11 cellular contexts compared by ENCODE assay signal in genomic region chr7:154698726-154699291, GRCh38.
DNase-seq lines count a peak whose midpoint lies in the region; ATAC-seq and TF ChIP-seq lines count a peak whose summit lies in the region.
"Had no signal": no experiment of that assay in that cellular context is flagged by ENCODE, and none has a peak within 500 bp of the region (broad histone marks: within the 10 kb centered on the region; RNA-seq: fewer than 3 reads in every experiment).

No MANE protein-coding gene starts in this region.

- TF ChIP-seq POLR2A in sigmoid colon (IDR thresholded peaks at IDR 0.05), result no peak

- peak; percentile 61 for TF ChIP-seq CTCF in GM12864 (IDR thresholded peaks at IDR 0.05; ENCODE audit: low read depth, low read length, missing control alignments)
- peak in 2 of 3 experiments; percentile 18 to 29 for TF ChIP-seq CTCF in nephron (IDR thresholded peaks at IDR 0.05; ENCODE audit: unreplicated experiment in 3 of 3)
- TF ChIP-seq CTCF in sigmoid colon (IDR thresholded peaks at IDR 0.05), result no peak
- no peak for TF ChIP-seq CTCF in natural killer cell (IDR thresholded peaks at IDR 0.05)

- no peaks in the 10 kb centered on the region for H3K4me1 ChIP-seq in sigmoid colon

- no peaks in the 10 kb centered on the region for H3K36me3 Mint-ChIP-seq in nephron (ENCODE audit: low read depth)
- H3K36me3 Mint-ChIP-seq in natural killer cell, result no peaks in the 10 kb centered on the region

- no peak for DNase-seq in GM12864 (ENCODE audit: low read depth)
- peak; percentile 11 for DNase-seq in HuH-7.5 (ENCODE audit: low spot score)
- DNase-seq in astrocyte of the hippocampus (ENCODE audit: low read depth, low spot score), result peak; percentile 11
- DNase-seq in left ventricle myocardium superior, result no peak
- no peak for DNase-seq in sigmoid colon
- DNase-seq in natural killer cell, result no peak
- DNase-seq in Ammon's horn (ENCODE audit: low spot score), result no peak
- DNase-seq: activated gamma-delta T cell treated with Interleukin-2 at 50 U/mL for 16 hours had no signal

- no peak overlapping the region for H3K27ac Mint-ChIP-seq in nephron
- H3K27ac Mint-ChIP-seq in natural killer cell, result no peak overlapping the region
- H3K27ac Mint-ChIP-seq: dendritic cell treated with granulocyte-macrophage colony-stimulating factor and Interleukin-4, amounts not matched to agents 40 ng/mL and 50 ng/mL, for 4 days; stimulated activated naive CD8-positive, alpha-beta T cell treated with anti-CD3 and anti-CD28 coated beads, Interleukin-15, Interleukin-2, amounts not matched to agents 100 ng/mL and 50 ng/mL, for 24 hours had no signal

- no peak overlapping the region for H3K27ac ChIP-seq in sigmoid colon

- 62 to 87% methylated on average over 13 of the region's 13 CpGs for WGBS in sigmoid colon, 2 donors

- H3K4me1 Mint-ChIP-seq in nephron (no peaks in the 10 kb centered on the region), natural killer cell (no peaks in the 10 kb centered on the region)

- ATAC-seq in left ventricle myocardium superior, result no peak
- no peak for ATAC-seq in natural killer cell

- no peaks in the 10 kb centered on the region for H3K36me3 ChIP-seq in sigmoid colon

- no peak for TF ChIP-seq EP300 in sigmoid colon (IDR thresholded peaks at IDR 0.05)

- H3K27me3 Mint-ChIP-seq in nephron (ENCODE audit: low read depth) (no peaks in the 10 kb centered on the region), natural killer cell (ENCODE audit: low read depth in 2 of 2) (no peaks in the 10 kb centered on the region)
- H3K27me3 Mint-ChIP-seq: dendritic cell treated with granulocyte-macrophage colony-stimulating factor and Interleukin-4, amounts not matched to agents 40 ng/mL and 50 ng/mL, for 4 days; stimulated activated naive CD8-positive, alpha-beta T cell treated with anti-CD3 and anti-CD28 coated beads, Interleukin-15, Interleukin-2, amounts not matched to agents 100 ng/mL and 50 ng/mL, for 24 hours had no signal

- no peak overlapping the region for H3K4me3 ChIP-seq in GM12864 (ENCODE audit: low read depth, low read length)
- no peak overlapping the region for H3K4me3 ChIP-seq in sigmoid colon

- H3K4me3 Mint-ChIP-seq in nephron (no peak overlapping the region), natural killer cell (no peak overlapping the region)
- H3K4me3 Mint-ChIP-seq: dendritic cell treated with granulocyte-macrophage colony-stimulating factor and Interleukin-4, amounts not matched to agents 40 ng/mL and 50 ng/mL, for 4 days; stimulated activated naive CD8-positive, alpha-beta T cell treated with anti-CD3 and anti-CD28 coated beads, Interleukin-15, Interleukin-2, amounts not matched to agents 100 ng/mL and 50 ng/mL, for 24 hours had no signal

- H3K27me3 ChIP-seq in sigmoid colon, result no peaks in the 10 kb centered on the region

- H3K9me3 ChIP-seq in sigmoid colon, result no peaks in the 10 kb centered on the region

- H3K9me3 Mint-ChIP-seq in nephron (peaks cover 21% of the 10 kb centered on the region), natural killer cell (peaks cover 8% of the 10 kb centered on the region in 2 donors)

- intact Hi-C loops in left ventricle myocardium superior (cut with micrococcal nuclease) (no loop called here), sigmoid colon (cut with DNase I) (no loop called here), natural killer cell (cut with micrococcal nuclease) (no loop called here)

Comparison
In these comparisons a context has a peak if more than half of its experiments do, and no peak if none do; other contexts are left out.
1. DNase-seq: peak in HuH-7.5 (single experiment) and astrocyte of the hippocampus (single experiment); none in GM12864 (single experiment), left ventricle myocardium superior (single experiment), sigmoid colon (single experiment), natural killer cell (single experiment) and Ammon's horn (single experiment).
2. CTCF ChIP-seq: peak in GM12864 (single experiment) and nephron (2 of 3); none in sigmoid colon (0 of 4) and natural killer cell (single experiment).